ENCODE assay signal across 1 cellular context in the genomic region with DNA sequence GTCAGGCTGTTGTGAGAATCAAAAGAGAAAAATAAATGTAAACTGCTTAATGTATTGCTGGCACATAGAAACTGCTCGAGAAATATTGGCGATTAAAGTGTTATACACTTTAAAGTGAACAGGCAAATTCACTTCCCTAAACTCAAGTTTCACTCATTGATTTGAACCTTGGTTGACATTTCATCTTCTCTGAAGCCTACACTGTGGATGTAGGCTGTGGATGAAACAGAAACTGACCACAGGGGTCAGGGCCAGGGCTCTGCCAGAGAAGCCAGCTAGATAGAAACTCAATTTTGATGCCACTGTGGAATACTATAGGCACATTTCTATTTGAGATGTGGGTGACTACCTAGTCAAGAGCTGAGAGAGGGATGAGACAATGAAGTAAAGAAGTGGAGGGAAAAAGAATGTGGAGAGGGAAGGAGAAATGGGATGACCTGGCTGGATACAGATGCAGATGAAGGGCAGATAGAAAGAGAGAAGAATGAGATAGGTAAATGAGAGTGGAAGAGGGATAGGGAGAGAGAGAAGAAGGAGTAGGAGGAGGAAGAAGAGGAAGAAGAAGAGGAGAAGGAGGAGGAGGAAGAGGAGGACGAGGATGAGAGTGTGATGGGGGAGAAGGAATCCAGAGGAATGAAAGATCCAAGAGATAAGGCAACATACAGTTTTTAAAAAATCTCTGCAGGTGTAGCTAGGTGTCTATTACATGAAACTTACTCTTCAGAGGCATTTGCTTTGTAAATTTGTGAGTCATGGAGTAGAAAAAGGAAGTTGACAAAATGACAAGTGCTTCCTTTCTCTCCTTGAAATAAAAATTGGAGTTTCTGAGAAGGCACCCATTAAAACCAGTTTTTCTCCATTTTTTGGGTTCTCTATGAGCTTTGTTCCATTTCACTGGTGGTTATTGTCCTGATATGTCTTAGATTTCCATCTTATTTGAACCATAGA.
TF ChIP-seq lines count a peak whose summit lies in the region.

No MANE protein-coding gene starts in this region.

TF ChIP-seq in GM12878, 131 proteins besides CTCF, POLR2A, EP300 and RAD21 (continued from another document and continues in another):
- TF ChIP-seq, protein P1, sequence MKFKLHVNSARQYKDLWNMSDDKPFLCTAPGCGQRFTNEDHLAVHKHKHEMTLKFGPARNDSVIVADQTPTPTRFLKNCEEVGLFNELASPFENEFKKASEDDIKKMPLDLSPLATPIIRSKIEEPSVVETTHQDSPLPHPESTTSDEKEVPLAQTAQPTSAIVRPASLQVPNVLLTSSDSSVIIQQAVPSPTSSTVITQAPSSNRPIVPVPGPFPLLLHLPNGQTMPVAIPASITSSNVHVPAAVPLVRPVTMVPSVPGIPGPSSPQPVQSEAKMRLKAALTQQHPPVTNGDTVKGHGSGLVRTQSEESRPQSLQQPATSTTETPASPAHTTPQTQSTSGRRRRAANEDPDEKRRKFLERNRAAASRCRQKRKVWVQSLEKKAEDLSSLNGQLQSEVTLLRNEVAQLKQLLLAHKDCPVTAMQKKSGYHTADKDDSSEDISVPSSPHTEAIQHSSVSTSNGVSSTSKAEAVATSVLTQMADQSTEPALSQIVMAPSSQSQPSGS (IDR thresholded peaks at IDR 0.05; ENCODE audit: low read length) = peak; percentile 82
- TF ChIP-seq, protein P2, sequence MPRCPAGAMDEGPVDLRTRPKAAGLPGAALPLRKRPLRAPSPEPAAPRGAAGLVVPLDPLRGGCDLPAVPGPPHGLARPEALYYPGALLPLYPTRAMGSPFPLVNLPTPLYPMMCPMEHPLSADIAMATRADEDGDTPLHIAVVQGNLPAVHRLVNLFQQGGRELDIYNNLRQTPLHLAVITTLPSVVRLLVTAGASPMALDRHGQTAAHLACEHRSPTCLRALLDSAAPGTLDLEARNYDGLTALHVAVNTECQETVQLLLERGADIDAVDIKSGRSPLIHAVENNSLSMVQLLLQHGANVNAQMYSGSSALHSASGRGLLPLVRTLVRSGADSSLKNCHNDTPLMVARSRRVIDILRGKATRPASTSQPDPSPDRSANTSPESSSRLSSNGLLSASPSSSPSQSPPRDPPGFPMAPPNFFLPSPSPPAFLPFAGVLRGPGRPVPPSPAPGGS (IDR thresholded peaks at IDR 0.05; ENCODE audit: borderline replicate concordance, insufficient read depth, low read depth, low read length, poor library complexity, severe bottlenecking) = no peak
- TF ChIP-seq BCL11A (IDR thresholded peaks at IDR 0.05; ENCODE audit: low read depth, low read length) (peak; percentile 72), PML (IDR thresholded peaks at IDR 0.05; ENCODE audit: low read length) (peak; percentile 78), TCF7 (IDR thresholded peaks at IDR 0.05; ENCODE audit: borderline replicate concordance) (peak; percentile 79), IKZF1 (conservative IDR thresholded peaks at IDR 0.05) (peak; percentile 67), NBN (IDR thresholded peaks at IDR 0.05) (peak; percentile 76; the same call in 1 of the 2 replicates), SRF (IDR thresholded peaks at IDR 0.05; ENCODE audit: low read depth in 2 of 2, low read length in 2 of 2) (no peak), BHLHE40 (IDR thresholded peaks at IDR 0.05; ENCODE audit: borderline replicate concordance in 1 of 2, low read depth in 2 of 2, low read length in 1 of 2) (peak; percentile 33 to 41; a peak in 1 of 4 replicates), TBL1XR1 (IDR thresholded peaks at IDR 0.05; ENCODE audit: low read depth, low read length) (peak; percentile 97), STAT3 (IDR thresholded peaks at IDR 0.05; ENCODE audit: low read depth, low read length) (no peak), RAD51 (IDR thresholded peaks at IDR 0.05) (0 out of 2 replicates have a peak, but pooled peaks have one; percentile 19), FOXM1 (IDR thresholded peaks at IDR 0.05; ENCODE audit: low read depth, low read length) (peak; percentile 73; the same call in 1 of the 2 replicates), KLF5 (IDR thresholded peaks at IDR 0.05; ENCODE audit: partially characterized antibody) (no peak), RCOR1 (conservative IDR thresholded peaks at IDR 0.05; ENCODE audit: low read depth, low read length) (0 out of 2 replicates have a peak, but pooled peaks have one; percentile 41), IKZF2 (IDR thresholded peaks at IDR 0.05) (peak; percentile 75 to 80), CREB1 (IDR thresholded peaks at IDR 0.05; ENCODE audit: low read depth) (peak; percentile 61), PAX5 (IDR thresholded peaks at IDR 0.05; ENCODE audit: borderline replicate concordance, low read depth, low read length) (peak; percentile 34; the same call in 1 of the 2 replicates), CBFB (IDR thresholded peaks at IDR 0.05; ENCODE audit: low read depth) (peak; percentile 69; the same call in 1 of the 2 replicates), MTA3 (IDR thresholded peaks at IDR 0.05; ENCODE audit: borderline replicate concordance, low read length) (peak; percentile 94), MEF2B (IDR thresholded peaks at IDR 0.05; ENCODE audit: partially characterized antibody, poor library complexity, severe bottlenecking) (peak; percentile 15), POU2F2 (IDR thresholded peaks at IDR 0.05; ENCODE audit: borderline replicate concordance, low read depth, low read length) (no peak), YBX1 (IDR thresholded peaks at IDR 0.05) (peak; percentile 46; the same call in 1 of the 2 replicates), RFX5 (IDR thresholded peaks at IDR 0.05; ENCODE audit: low read depth, low read length) (no peak), MTA2 (IDR thresholded peaks at IDR 0.05; ENCODE audit: low read depth) (peak; percentile 66)
- TF ChIP-seq, protein P3, sequence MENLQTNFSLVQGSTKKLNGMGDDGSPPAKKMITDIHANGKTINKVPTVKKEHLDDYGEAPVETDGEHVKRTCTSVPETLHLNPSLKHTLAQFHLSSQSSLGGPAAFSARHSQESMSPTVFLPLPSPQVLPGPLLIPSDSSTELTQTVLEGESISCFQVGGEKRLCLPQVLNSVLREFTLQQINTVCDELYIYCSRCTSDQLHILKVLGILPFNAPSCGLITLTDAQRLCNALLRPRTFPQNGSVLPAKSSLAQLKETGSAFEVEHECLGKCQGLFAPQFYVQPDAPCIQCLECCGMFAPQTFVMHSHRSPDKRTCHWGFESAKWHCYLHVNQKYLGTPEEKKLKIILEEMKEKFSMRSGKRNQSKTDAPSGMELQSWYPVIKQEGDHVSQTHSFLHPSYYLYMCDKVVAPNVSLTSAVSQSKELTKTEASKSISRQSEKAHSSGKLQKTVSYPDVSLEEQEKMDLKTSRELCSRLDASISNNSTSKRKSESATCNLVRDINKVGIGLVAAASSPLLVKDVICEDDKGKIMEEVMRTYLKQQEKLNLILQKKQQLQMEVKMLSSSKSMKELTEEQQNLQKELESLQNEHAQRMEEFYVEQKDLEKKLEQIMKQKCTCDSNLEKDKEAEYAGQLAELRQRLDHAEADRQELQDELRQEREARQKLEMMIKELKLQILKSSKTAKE (IDR thresholded peaks at IDR 0.05; ENCODE audit: low read depth, poor library complexity, severe bottlenecking) = peak; percentile 58
- TF ChIP-seq, protein P4, sequence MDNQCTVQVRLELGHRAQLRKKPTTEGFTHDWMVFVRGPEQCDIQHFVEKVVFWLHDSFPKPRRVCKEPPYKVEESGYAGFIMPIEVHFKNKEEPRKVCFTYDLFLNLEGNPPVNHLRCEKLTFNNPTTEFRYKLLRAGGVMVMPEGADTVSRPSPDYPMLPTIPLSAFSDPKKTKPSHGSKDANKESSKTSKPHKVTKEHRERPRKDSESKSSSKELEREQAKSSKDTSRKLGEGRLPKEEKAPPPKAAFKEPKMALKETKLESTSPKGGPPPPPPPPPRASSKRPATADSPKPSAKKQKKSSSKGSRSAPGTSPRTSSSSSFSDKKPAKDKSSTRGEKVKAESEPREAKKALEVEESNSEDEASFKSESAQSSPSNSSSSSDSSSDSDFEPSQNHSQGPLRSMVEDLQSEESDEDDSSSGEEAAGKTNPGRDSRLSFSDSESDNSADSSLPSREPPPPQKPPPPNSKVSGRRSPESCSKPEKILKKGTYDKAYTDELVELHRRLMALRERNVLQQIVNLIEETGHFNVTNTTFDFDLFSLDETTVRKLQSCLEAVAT (IDR thresholded peaks at IDR 0.05) = peak; percentile 67; the same call in 1 of the 2 replicates
- TF ChIP-seq, protein P5, sequence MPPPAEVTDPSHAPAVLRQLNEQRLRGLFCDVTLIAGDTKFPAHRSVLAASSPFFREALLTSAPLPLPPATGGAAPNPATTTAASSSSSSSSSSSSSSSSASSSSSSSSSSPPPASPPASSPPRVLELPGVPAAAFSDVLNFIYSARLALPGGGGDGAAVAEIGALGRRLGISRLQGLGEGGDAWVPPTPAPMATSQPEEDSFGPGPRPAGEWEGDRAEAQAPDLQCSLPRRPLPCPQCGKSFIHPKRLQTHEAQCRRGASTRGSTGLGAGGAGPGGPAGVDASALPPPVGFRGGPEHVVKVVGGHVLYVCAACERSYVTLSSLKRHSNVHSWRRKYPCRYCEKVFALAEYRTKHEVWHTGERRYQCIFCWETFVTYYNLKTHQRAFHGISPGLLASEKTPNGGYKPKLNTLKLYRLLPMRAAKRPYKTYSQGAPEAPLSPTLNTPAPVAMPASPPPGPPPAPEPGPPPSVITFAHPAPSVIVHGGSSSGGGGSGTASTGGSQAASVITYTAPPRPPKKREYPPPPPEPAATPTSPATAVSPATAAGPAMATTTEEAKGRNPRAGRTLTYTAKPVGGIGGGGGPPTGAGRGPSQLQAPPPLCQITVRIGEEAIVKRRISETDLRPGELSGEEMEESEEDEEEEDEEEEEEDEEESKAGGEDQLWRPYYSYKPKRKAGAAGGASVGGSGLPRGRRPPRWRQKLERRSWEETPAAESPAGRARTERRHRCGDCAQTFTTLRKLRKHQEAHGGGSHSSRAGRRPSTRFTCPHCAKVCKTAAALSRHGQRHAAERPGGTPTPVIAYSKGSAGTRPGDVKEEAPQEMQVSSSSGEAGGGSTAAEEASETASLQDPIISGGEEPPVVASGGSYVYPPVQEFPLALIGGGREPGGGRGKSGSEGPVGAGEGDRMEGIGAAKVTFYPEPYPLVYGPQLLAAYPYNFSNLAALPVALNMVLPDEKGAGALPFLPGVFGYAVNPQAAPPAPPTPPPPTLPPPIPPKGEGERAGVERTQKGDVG (CRISPR knock-in tag; IDR thresholded peaks at IDR 0.05) = no peak
- TF ChIP-seq, protein P6, sequence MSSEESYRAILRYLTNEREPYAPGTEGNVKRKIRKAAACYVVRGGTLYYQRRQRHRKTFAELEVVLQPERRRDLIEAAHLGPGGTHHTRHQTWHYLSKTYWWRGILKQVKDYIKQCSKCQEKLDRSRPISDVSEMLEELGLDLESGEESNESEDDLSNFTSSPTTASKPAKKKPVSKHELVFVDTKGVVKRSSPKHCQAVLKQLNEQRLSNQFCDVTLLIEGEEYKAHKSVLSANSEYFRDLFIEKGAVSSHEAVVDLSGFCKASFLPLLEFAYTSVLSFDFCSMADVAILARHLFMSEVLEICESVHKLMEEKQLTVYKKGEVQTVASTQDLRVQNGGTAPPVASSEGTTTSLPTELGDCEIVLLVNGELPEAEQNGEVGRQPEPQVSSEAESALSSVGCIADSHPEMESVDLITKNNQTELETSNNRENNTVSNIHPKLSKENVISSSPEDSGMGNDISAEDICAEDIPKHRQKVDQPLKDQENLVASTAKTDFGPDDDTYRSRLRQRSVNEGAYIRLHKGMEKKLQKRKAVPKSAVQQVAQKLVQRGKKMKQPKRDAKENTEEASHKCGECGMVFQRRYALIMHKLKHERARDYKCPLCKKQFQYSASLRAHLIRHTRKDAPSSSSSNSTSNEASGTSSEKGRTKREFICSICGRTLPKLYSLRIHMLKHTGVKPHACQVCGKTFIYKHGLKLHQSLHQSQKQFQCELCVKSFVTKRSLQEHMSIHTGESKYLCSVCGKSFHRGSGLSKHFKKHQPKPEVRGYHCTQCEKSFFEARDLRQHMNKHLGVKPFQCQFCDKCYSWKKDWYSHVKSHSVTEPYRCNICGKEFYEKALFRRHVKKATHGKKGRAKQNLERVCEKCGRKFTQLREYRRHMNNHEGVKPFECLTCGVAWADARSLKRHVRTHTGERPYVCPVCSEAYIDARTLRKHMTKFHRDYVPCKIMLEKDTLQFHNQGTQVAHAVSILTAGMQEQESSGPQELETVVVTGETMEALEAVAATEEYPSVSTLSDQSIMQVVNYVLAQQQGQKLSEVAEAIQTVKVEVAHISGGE (CRISPR knock-in tag; IDR thresholded peaks at IDR 0.05) = no peak
- TF ChIP-seq, protein P7, sequence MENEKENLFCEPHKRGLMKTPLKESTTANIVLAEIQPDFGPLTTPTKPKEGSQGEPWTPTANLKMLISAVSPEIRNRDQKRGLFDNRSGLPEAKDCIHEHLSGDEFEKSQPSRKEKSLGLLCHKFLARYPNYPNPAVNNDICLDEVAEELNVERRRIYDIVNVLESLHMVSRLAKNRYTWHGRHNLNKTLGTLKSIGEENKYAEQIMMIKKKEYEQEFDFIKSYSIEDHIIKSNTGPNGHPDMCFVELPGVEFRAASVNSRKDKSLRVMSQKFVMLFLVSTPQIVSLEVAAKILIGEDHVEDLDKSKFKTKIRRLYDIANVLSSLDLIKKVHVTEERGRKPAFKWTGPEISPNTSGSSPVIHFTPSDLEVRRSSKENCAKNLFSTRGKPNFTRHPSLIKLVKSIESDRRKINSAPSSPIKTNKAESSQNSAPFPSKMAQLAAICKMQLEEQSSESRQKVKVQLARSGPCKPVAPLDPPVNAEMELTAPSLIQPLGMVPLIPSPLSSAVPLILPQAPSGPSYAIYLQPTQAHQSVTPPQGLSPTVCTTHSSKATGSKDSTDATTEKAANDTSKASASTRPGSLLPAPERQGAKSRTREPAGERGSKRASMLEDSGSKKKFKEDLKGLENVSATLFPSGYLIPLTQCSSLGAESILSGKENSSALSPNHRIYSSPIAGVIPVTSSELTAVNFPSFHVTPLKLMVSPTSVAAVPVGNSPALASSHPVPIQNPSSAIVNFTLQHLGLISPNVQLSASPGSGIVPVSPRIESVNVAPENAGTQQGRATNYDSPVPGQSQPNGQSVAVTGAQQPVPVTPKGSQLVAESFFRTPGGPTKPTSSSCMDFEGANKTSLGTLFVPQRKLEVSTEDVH (IDR thresholded peaks at IDR 0.05; ENCODE audit: low read depth, partially characterized antibody) = no peak
- TF ChIP-seq, protein P8, sequence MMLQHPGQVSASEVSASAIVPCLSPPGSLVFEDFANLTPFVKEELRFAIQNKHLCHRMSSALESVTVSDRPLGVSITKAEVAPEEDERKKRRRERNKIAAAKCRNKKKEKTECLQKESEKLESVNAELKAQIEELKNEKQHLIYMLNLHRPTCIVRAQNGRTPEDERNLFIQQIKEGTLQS (IDR thresholded peaks at IDR 0.05; ENCODE audit: borderline replicate concordance, extremely low read depth, low read depth, low read length) = no peak
- TF ChIP-seq, protein P9, sequence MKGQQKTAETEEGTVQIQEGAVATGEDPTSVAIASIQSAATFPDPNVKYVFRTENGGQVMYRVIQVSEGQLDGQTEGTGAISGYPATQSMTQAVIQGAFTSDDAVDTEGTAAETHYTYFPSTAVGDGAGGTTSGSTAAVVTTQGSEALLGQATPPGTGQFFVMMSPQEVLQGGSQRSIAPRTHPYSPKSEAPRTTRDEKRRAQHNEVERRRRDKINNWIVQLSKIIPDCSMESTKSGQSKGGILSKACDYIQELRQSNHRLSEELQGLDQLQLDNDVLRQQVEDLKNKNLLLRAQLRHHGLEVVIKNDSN (IDR thresholded peaks at IDR 0.05; ENCODE audit: borderline replicate concordance, extremely low read length, insufficient read depth, low read depth, low read length) = no peak
- TF ChIP-seq, protein P10, sequence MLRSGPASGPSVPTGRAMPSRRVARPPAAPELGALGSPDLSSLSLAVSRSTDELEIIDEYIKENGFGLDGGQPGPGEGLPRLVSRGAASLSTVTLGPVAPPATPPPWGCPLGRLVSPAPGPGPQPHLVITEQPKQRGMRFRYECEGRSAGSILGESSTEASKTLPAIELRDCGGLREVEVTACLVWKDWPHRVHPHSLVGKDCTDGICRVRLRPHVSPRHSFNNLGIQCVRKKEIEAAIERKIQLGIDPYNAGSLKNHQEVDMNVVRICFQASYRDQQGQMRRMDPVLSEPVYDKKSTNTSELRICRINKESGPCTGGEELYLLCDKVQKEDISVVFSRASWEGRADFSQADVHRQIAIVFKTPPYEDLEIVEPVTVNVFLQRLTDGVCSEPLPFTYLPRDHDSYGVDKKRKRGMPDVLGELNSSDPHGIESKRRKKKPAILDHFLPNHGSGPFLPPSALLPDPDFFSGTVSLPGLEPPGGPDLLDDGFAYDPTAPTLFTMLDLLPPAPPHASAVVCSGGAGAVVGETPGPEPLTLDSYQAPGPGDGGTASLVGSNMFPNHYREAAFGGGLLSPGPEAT (IDR thresholded peaks at IDR 0.05; ENCODE audit: low read depth) = no peak
